21 cellular contexts compared by ENCODE assay signal in genomic region chr2:175244697-175245096, GRCh38.
DNase-seq lines count a peak whose midpoint lies in the region; ATAC-seq, FAIRE-seq and TF ChIP-seq lines count a peak whose summit lies in the region.
"Had no signal": no experiment of that assay in that cellular context is flagged by ENCODE, and none has a peak within 500 bp of the region (broad histone marks: within the 10 kb centered on the region; RNA-seq: fewer than 3 reads in every experiment).

No MANE protein-coding gene starts in this region.

- no peak overlapping the region for H3K4me3 ChIP-seq in A549
- no peak overlapping the region for H3K4me3 ChIP-seq in IMR-90 (ENCODE audit: insufficient read depth, low read depth, low read length)
- no peak overlapping the region for H3K4me3 ChIP-seq in K562
- no peak overlapping the region for H3K4me3 ChIP-seq in lower lobe of right lung
- H3K4me3 ChIP-seq: BLaER1 treated with 17β-estradiol and CSF1 and Interleukin-3, amounts not matched to agents 10 nM and 100 nM had no signal

- no peak overlapping the region for H2BK15ac ChIP-seq in IMR-90 (ENCODE audit: low read depth, low read length)

- no peak overlapping the region for H3K56ac ChIP-seq in IMR-90 (ENCODE audit: extremely low read depth, insufficient read depth, low read length)

- no peak overlapping the region for H2AK5ac ChIP-seq in IMR-90 (ENCODE audit: low read depth, low read length)

- dilution Hi-C loops in IMR-90 (cut with HindIII; ENCODE audit: low sequenced_read_pairs, unreplicated experiment) = no loop called here

- TF ChIP-seq EP300 in A549 (IDR thresholded peaks at IDR 0.05) (no peak), K562 (IDR thresholded peaks at IDR 0.05; ENCODE audit: low read length) (no peak)

- H3K14ac ChIP-seq in IMR-90 (replicated peaks; ENCODE audit: low read depth, low read length) = no peak overlapping the region

- no peak overlapping the region for H4K8ac ChIP-seq in IMR-90 (ENCODE audit: low read depth in 2 of 2, low read length in 2 of 2)

- H4K5ac ChIP-seq in IMR-90 (ENCODE audit: low read depth, low read length) = no peak overlapping the region

- BruUV-seq in IMR-90 (replicated peaks; lab: Mats Ljungman, UMichigan) = no TSS peak
- no TSS peak for BruUV-seq in K562 (replicated peaks; lab: Mats Ljungman, UMichigan)

- CTCF ChIA-PET in A549 (lab: Yijun Ruan, JAX) (no interaction called here), IMR-90 (lab: Yijun Ruan, JAX) (no interaction called here), K562 (lab: Yijun Ruan, JAX; ENCODE audit: low intra/inter-chr PET ratio) (no interaction called here)

- POLR2A ChIA-PET in A549 (lab: Yijun Ruan, JAX) (no interaction called here), IMR-90 (lab: Charles Lee; ENCODE audit: unreplicated experiment) (no interaction called here), K562 (lab: Yijun Ruan, JAX) (no interaction called here)

- H3K9me3 ChIP-seq in A549 (no peaks in the 10 kb centered on the region), IMR-90 (ENCODE audit: control insufficient read depth, insufficient read depth, low read length) (0 out of 2 replicates have a peak, but pooled peaks cover 3% of the 10 kb centered on the region), K562 (replicated peaks; ENCODE audit: control insufficient read depth, insufficient read depth, low read depth, low read length) (no peaks in the 10 kb centered on the region), lower lobe of right lung (no peaks in the 10 kb centered on the region)

- H3K36me3 ChIP-seq in IMR-90 (ENCODE audit: control insufficient read depth, insufficient read depth, low read length) = no peaks in the 10 kb centered on the region
- no peaks in the 10 kb centered on the region for H3K36me3 ChIP-seq in K562 (ENCODE audit: control insufficient read depth, insufficient read depth, low read length)
- H3K36me3 ChIP-seq in lower lobe of right lung = no peaks in the 10 kb centered on the region
- H3K36me3 ChIP-seq: BLaER1 treated with 17β-estradiol and CSF1 and Interleukin-3, amounts not matched to agents 10 nM and 100 nM had no signal

- no peak for TF ChIP-seq POLR2A in A549 (IDR thresholded peaks at IDR 0.05; ENCODE audit: low read length)
- no peak for TF ChIP-seq POLR2A in IMR-90 (IDR thresholded peaks at IDR 0.05; ENCODE audit: low read depth, low read length)
- TF ChIP-seq POLR2A in K562 (conservative IDR thresholded peaks at IDR 0.05) = no peak

- H2BK5ac ChIP-seq in IMR-90 (ENCODE audit: low read depth, low read length, poor library complexity, severe bottlenecking) = no peak overlapping the region

- no peak overlapping the region for H3K23ac ChIP-seq in IMR-90 (ENCODE audit: low read depth, low read length)

- H3K4ac ChIP-seq in IMR-90 (ENCODE audit: low read depth, low read length) = no peak overlapping the region

- no peak for TF ChIP-seq RAD21 in A549 (conservative IDR thresholded peaks at IDR 0.05 in 1 of 2, IDR thresholded peaks at IDR 0.05 in 1 of 2)
- no peak for TF ChIP-seq RAD21 in IMR-90 (IDR thresholded peaks at IDR 0.05; ENCODE audit: low read length)
- no peak for TF ChIP-seq RAD21 in K562 (CRISPR knock-in tag; conservative IDR thresholded peaks at IDR 0.05 in 1 of 2, IDR thresholded peaks at IDR 0.05 in 1 of 2)

- no peak for FAIRE-seq in A549 (lab: Jason Lieb, UNC)
- FAIRE-seq in K562 (lab: Jason Lieb, UNC) = no peak
- FAIRE-seq: A204.1, D721Med, G401.6, GM12891, GM19239 had no signal

- H3K18ac ChIP-seq in IMR-90 (ENCODE audit: low read depth, low read length) = no peak overlapping the region

- TF ChIP-seq CTCF in A549 (IDR thresholded peaks at IDR 0.05) (no peak), IMR-90 (conservative IDR thresholded peaks at IDR 0.05; ENCODE audit: low read depth, low read length) (no peak), K562 (IDR thresholded peaks at IDR 0.05 in 2 of 3, conservative IDR thresholded peaks at IDR 0.05 in 1 of 3; ENCODE audit: insufficient read depth in 2 of 3, low read depth in 1 of 3, low read length in 3 of 3) (no peak), lower lobe of right lung (IDR thresholded peaks at IDR 0.05) (no peak)

- WGBS in A549 (ENCODE audit: missing lambda C conversion rate) = 0% methylated on average over 1 of the region's 1 CpG
- no CpG with 5 or more reads among the region's 1 CpG for WGBS in IMR-90 (ENCODE audit: extremely low coverage in 2 of 2, insufficient read length in 1 of 2), 2 experiments
- 3% methylated on average over 1 of the region's 1 CpG for WGBS in K562 (ENCODE audit: insufficient coverage, low coverage, missing lambda C conversion rate)

- no peak overlapping the region for H3K4me2 ChIP-seq in A549
- no peak overlapping the region for H3K4me2 ChIP-seq in IMR-90 (ENCODE audit: low read depth, low read length)
- H3K4me2 ChIP-seq in K562 (ENCODE audit: insufficient read depth, low read length) = no peak overlapping the region
- H3K4me2 ChIP-seq: BLaER1 treated with 17β-estradiol and CSF1 and Interleukin-3, amounts not matched to agents 10 nM and 100 nM had no signal

- H2AFZ ChIP-seq in IMR-90 (replicated peaks; ENCODE audit: low read length, poor library complexity) (no peak overlapping the region), K562 (ENCODE audit: low read depth, low read length) (no peak overlapping the region)

- H3K27me3 ChIP-seq in IMR-90 (ENCODE audit: control insufficient read depth, insufficient read depth, low read length) (peaks cover 24% of the 10 kb centered on the region), K562 (ENCODE audit: control insufficient read depth in 2 of 2, insufficient read depth in 2 of 2, low read length in 2 of 2) (0 out of 5 replicates have a peak, but pooled peaks cover 0 to 4% of the 10 kb centered on the region in 2 experiments), lower lobe of right lung (ENCODE audit: low read depth) (no peaks in the 10 kb centered on the region)

- intact Hi-C loops in IMR-90 (cut with micrococcal nuclease) (no loop called here), K562 (cut with micrococcal nuclease) (no loop called here), lower lobe of right lung (cut with DNase I) (no loop called here)

- H3K27ac ChIP-seq in A549 (no peak overlapping the region), IMR-90 (ENCODE audit: insufficient read depth, low read length) (no peak overlapping the region), K562 (ENCODE audit: extremely low read depth, low read depth, low read length) (no peak overlapping the region), lower lobe of right lung (no peak overlapping the region)
- H3K27ac ChIP-seq: BLaER1 treated with 17β-estradiol and CSF1 and Interleukin-3, amounts not matched to agents 10 nM and 100 nM; C4-2B had no signal

- no peaks in the 10 kb centered on the region for H3K4me1 ChIP-seq in A549
- no peaks in the 10 kb centered on the region for H3K4me1 ChIP-seq in IMR-90 (ENCODE audit: control insufficient read depth, insufficient read depth, low read length)
- no peaks in the 10 kb centered on the region for H3K4me1 ChIP-seq in K562 (replicated peaks in 1 of 2; ENCODE audit: control insufficient read depth in 2 of 2, insufficient read depth in 2 of 2, low read length in 2 of 2)
- no peaks in the 10 kb centered on the region for H3K4me1 ChIP-seq in lower lobe of right lung
- H3K4me1 ChIP-seq: Caco-2 had no signal

- H3K9me1 ChIP-seq in IMR-90 (ENCODE audit: insufficient read depth, low read length) (no peaks in the 10 kb centered on the region), K562 (ENCODE audit: control insufficient read depth, insufficient read depth, low read length) (no peaks in the 10 kb centered on the region)

- H2BK120ac ChIP-seq in IMR-90 (ENCODE audit: low read depth, low read length) = no peak overlapping the region

- DNase-seq in A549 (ENCODE audit: low read depth in 1 of 2, low spot score in 1 of 2) (no peak), IMR-90 (no peak), K562 (ENCODE audit: extremely low read depth in 1 of 4, low spot score in 3 of 4) (no peak), NCI-H2081 (lab: John Stamatoyannopoulos, UW) (no peak), lower lobe of right lung (no peak)
- DNase-seq: 8988T; AML-193; Caco-2; Calu3; CD4-positive, alpha-beta T cell; CD8-positive, alpha-beta T cell; DMS79 treated with DMSO at 0.1 percent for 48 hours; GF-D8 had no signal

- H3K9ac ChIP-seq in IMR-90 (ENCODE audit: low read depth, low read length) (no peak overlapping the region), K562 (ENCODE audit: insufficient read depth in 1 of 2, low read depth in 2 of 2, low read length in 2 of 2) (no peak overlapping the region)
- H3K9ac ChIP-seq: BLaER1 treated with 17β-estradiol and CSF1 and Interleukin-3, amounts not matched to agents 10 nM and 100 nM had no signal

- no peak overlapping the region for H2AK9ac ChIP-seq in IMR-90 (replicated peaks; ENCODE audit: low read depth, low read length, poor library complexity)

- no peaks in the 10 kb centered on the region for H3K79me1 ChIP-seq in IMR-90 (ENCODE audit: low read depth in 1 of 2, low read length in 2 of 2)

- no peak overlapping the region for H4K91ac ChIP-seq in IMR-90 (ENCODE audit: insufficient read depth, low read depth, low read length)

- ATAC-seq in A549 (no peak), IMR-90 (ENCODE audit: low read depth) (no peak), K562 (no peak), HG03469 (IDR thresholded peaks at IDR 0.05; ENCODE audit: unreplicated experiment) (no peak), lower lobe of right lung (no peak)
- ATAC-seq: CD8-positive, alpha-beta T cell had no signal

- H3K79me2 ChIP-seq in K562 (ENCODE audit: control insufficient read depth, insufficient read depth, low read length) = no peaks in the 10 kb centered on the region

- no peak overlapping the region for H2BK20ac ChIP-seq in IMR-90 (ENCODE audit: low read depth, low read length)

- in situ Hi-C loops in IMR-90 (cut with MboI; ENCODE audit: low sequenced_read_pairs) = no loop called here
- in situ Hi-C loops in K562 (cut with MboI) = no loop called here

- H4K20me1 ChIP-seq in IMR-90 (ENCODE audit: insufficient read depth, low read length) = no peaks in the 10 kb centered on the region
- H4K20me1 ChIP-seq in K562 (replicated peaks; ENCODE audit: control insufficient read depth, insufficient read depth, low read length) = no peaks in the 10 kb centered on the region
- H4K20me1 ChIP-seq: BLaER1 treated with 17β-estradiol and CSF1 and Interleukin-3, amounts not matched to agents 10 nM and 100 nM had no signal

TF ChIP-seq in IMR-90, 13 proteins besides CTCF, POLR2A, EP300 and RAD21:
- peak; percentile 98 for TF ChIP-seq MAFK (IDR thresholded peaks at IDR 0.05; ENCODE audit: low read depth, low read length)
- TF ChIP-seq CHD1 (IDR thresholded peaks at IDR 0.05; ENCODE audit: low read depth, low read length) = no peak
- no peak for TF ChIP-seq MAZ (IDR thresholded peaks at IDR 0.05; ENCODE audit: borderline replicate concordance, low read depth, low read length)
- no peak for TF ChIP-seq NFE2L2 (IDR thresholded peaks at IDR 0.05; ENCODE audit: low read depth, low read length)

TF ChIP-seq in K562, 482 proteins besides CTCF, POLR2A, EP300 and RAD21 (continues in another document):
- TF ChIP-seq SLC30A9 (CRISPR knock-in tag; IDR thresholded peaks at IDR 0.05) (no peak), C11orf30 (IDR thresholded peaks at IDR 0.05; ENCODE audit: low read depth) (peak; percentile 88), RBFOX2 (IDR thresholded peaks at IDR 0.05; ENCODE audit: low read depth, low read length) (no peak), ZNF316 (IDR thresholded peaks at IDR 0.05) (peak; percentile 96), ZFP36 (IDR thresholded peaks at IDR 0.05; ENCODE audit: low read depth, low read length, partially characterized antibody) (no peak), FOXA1 (IDR thresholded peaks at IDR 0.05; ENCODE audit: borderline replicate concordance) (no peak)

Comparison
In these comparisons a context has a peak if more than half of its experiments do, and no peak if none do; other contexts are left out.
1. Of the 35 proteins assayed by ChIP-seq in both K562 and A549: peak only in K562: none; only in A549: none; in both: MAFK; in neither: 34.